8 cellular contexts compared by ENCODE assay signal in genomic region chr12:57658890-57659289, GRCh38.
"Had no signal": no experiment of that assay in that cellular context is flagged by ENCODE, and none has a peak within 500 bp of the region (broad histone marks: within the 10 kb centered on the region; RNA-seq: fewer than 3 reads in every experiment).

No MANE protein-coding gene starts in this region.

- DNase-seq: GDM1, GF-D8 had no signal

- FAIRE-seq: G401.6, GM12878, GM12891, GM12892, GM18507, GM19239 had no signal

- ATAC-seq: GM12878 had no signal

- H3K4me3 ChIP-seq: GM12878 had no signal
